ENCODE assay signal across 19 cellular contexts in genomic region chr11:67256477-67256876, GRCh38. TPM values are rescaled to one million over a fixed set of nuclear protein-coding genes. Genes with fewer than 3 reads are reported as not detected.
DNase-seq lines count a peak whose midpoint lies in the region; ATAC-seq and TF ChIP-seq lines count a peak whose summit lies in the region.
"Had no signal": no experiment of that assay in that cellular context is flagged by ENCODE, and none has a peak within 500 bp of the region (broad histone marks: within the 10 kb centered on the region; RNA-seq: fewer than 3 reads in every experiment).

No MANE protein-coding gene starts in this region.

- H3K27me3 ChIP-seq in BLaER1 treated with 17β-estradiol and CSF1 and Interleukin-3, amounts not matched to agents 10 nM and 100 nM: peaks cover 0 to 20% (median 15%) of the 10 kb centered on the region in 11 experiments; a peak in 17 of 22 replicates
- H3K27me3 ChIP-seq in tibial artery: no peaks in the 10 kb centered on the region
- H3K27me3 ChIP-seq: gastroesophageal sphincter had no signal

- POLR2A ChIA-PET in WTC11 (lab: Charles Lee): no interaction called here

- H3K27ac Mint-ChIP-seq in WTC11: 0 out of 2 replicates have a peak overlapping the region, but pooled peaks have one; percentile 53
- peak overlapping the region in 4 of 6 donors; percentile 8 to 79 (median 44) for H3K27ac Mint-ChIP-seq in naive B cell
- no peak overlapping the region for H3K27ac Mint-ChIP-seq in mesothelial cell of epicardium

- H3K9me3 ChIP-seq in BLaER1 treated with 17β-estradiol and CSF1 and Interleukin-3, amounts not matched to agents 10 nM and 100 nM (replicated peaks in 1 of 11): no peaks in the 10 kb centered on the region
- no peaks in the 10 kb centered on the region for H3K9me3 ChIP-seq in tibial artery
- H3K9me3 ChIP-seq: Caco-2, gastroesophageal sphincter, HAP-1 had no signal

- peak overlapping the region in 6 of 11 experiments; percentile 4 to 85 (median 29); a peak in 7 of 22 replicates for H3K4me2 ChIP-seq in BLaER1 treated with 17β-estradiol and CSF1 and Interleukin-3, amounts not matched to agents 10 nM and 100 nM

- H3K4me1 Mint-ChIP-seq in WTC11 (no peaks in the 10 kb centered on the region), naive B cell (peaks cover 15 to 22% (median 20%) of the 10 kb centered on the region in 3 donors), mesothelial cell of epicardium (peaks cover 25% of the 10 kb centered on the region)

- H3K27ac ChIP-seq in BLaER1 treated with 17β-estradiol and CSF1 and Interleukin-3, amounts not matched to agents 10 nM and 100 nM: no peak overlapping the region
- H3K27ac ChIP-seq in tibial artery: no peak overlapping the region

- H3K36me3 ChIP-seq in BLaER1 treated with 17β-estradiol and CSF1 and Interleukin-3, amounts not matched to agents 10 nM and 100 nM: peaks cover 41 to 75% (median 71%) of the 10 kb centered on the region in 11 experiments
- peaks cover 47 to 59% (median 54%) of the 10 kb centered on the region in 3 donors for H3K36me3 ChIP-seq in tibial artery

- H3K9me3 Mint-ChIP-seq in WTC11: no peaks in the 10 kb centered on the region
- no peaks in the 10 kb centered on the region for H3K9me3 Mint-ChIP-seq in naive B cell
- H3K9me3 Mint-ChIP-seq in mesothelial cell of epicardium: no peaks in the 10 kb centered on the region

- ATAC-seq in WTC11 (no peak), naive B cell (ENCODE audit: low read depth in 2 of 2) (no peak), GM21360 (IDR thresholded peaks at IDR 0.05; ENCODE audit: unreplicated experiment) (no peak)
- ATAC-seq: esophagus mucosa, gastroesophageal sphincter, Panc1 had no signal

- H3K4me3 Mint-ChIP-seq in WTC11 (no peak overlapping the region), naive B cell (no peak overlapping the region), mesothelial cell of epicardium (no peak overlapping the region)

- peak; percentile 12 for DNase-seq in 8988T
- DNase-seq in WTC11 (ENCODE audit: low spot score): no peak
- DNase-seq in naive B cell: no peak
- DNase-seq in tibial artery: no peak
- no peak for DNase-seq in mesothelial cell of epicardium (ENCODE audit: low spot score in 2 of 2, unreplicated experiment in 2 of 2)
- DNase-seq in COR-L47 (lab: John Stamatoyannopoulos, UW): no peak
- DNase-seq: activated gamma-delta T cell treated with Interleukin-2 at 50 U/mL for 16 hours; AML-193; effector CD4-positive, alpha-beta T cell; mesendoderm; NCI-H1105; T1000 had no signal

- peaks cover 6 to 75% (median 69%) of the 10 kb centered on the region in 11 experiments; a peak in 20 of 22 replicates for H4K20me1 ChIP-seq in BLaER1 treated with 17β-estradiol and CSF1 and Interleukin-3, amounts not matched to agents 10 nM and 100 nM

- intact Hi-C loops in tibial artery (cut with DNase I; ENCODE audit: low total_unique reads): no loop called here

- H3K27me3 Mint-ChIP-seq in WTC11 (ENCODE audit: low read depth) (peaks cover 9% of the 10 kb centered on the region), naive B cell (no peaks in the 10 kb centered on the region), mesothelial cell of epicardium (ENCODE audit: low read depth) (no peaks in the 10 kb centered on the region)

- peaks cover 17 to 82% (median 36%) of the 10 kb centered on the region in 10 experiments for H3K4me1 ChIP-seq in BLaER1 treated with 17β-estradiol and CSF1 and Interleukin-3, amounts not matched to agents 10 nM and 100 nM
- peaks cover 0 to 17% (median 6%) of the 10 kb centered on the region in 4 donors for H3K4me1 ChIP-seq in tibial artery
- H3K4me1 ChIP-seq: HAP-1 had no signal

- CTCF ChIA-PET in WTC11 (lab: Charles Lee): interaction anchor here (1.0 kb wide), 1 partner anchor 176 kb away, joined by 3 read pairs; no protein-coding TSS in a partner anchor

- H3K36me3 Mint-ChIP-seq in WTC11 (peaks cover 52% of the 10 kb centered on the region), naive B cell (peaks cover 5 to 34% of the 10 kb centered on the region in 2 donors), mesothelial cell of epicardium (peaks cover 28% of the 10 kb centered on the region)

- no peak for TF ChIP-seq CTCF in WTC11 (IDR thresholded peaks at IDR 0.05)
- no peak for TF ChIP-seq CTCF in tibial artery (IDR thresholded peaks at IDR 0.05)
- no peak for TF ChIP-seq CTCF in mesothelial cell of epicardium (IDR thresholded peaks at IDR 0.05; ENCODE audit: unreplicated experiment)

- peak overlapping the region in 1 of 11 experiments; percentile 9; a peak in 1 of 22 replicates for H3K9ac ChIP-seq in BLaER1 treated with 17β-estradiol and CSF1 and Interleukin-3, amounts not matched to agents 10 nM and 100 nM

- H3K4me3 ChIP-seq in BLaER1 treated with 17β-estradiol and CSF1 and Interleukin-3, amounts not matched to agents 10 nM and 100 nM: no peak overlapping the region
- no peak overlapping the region for H3K4me3 ChIP-seq in tibial artery
- H3K4me3 ChIP-seq: gastroesophageal sphincter, HAP-1 had no signal

TF ChIP-seq in WTC11, 78 proteins besides CTCF, POLR2A, EP300 and RAD21:
- no peak for TF ChIP-seq NFE2L1 (CRISPR knock-in tag; IDR thresholded peaks at IDR 0.05)
- TF ChIP-seq USF2 (CRISPR knock-in tag; IDR thresholded peaks at IDR 0.05): no peak
- TF ChIP-seq GABPB1 (CRISPR knock-in tag; IDR thresholded peaks at IDR 0.05): no peak
- no peak for TF ChIP-seq E2F5 (CRISPR knock-in tag; IDR thresholded peaks at IDR 0.05)
- no peak for TF ChIP-seq SMAD3 (CRISPR knock-in tag; IDR thresholded peaks at IDR 0.05; ENCODE audit: borderline replicate concordance)
- no peak for TF ChIP-seq ATF3 (CRISPR knock-in tag; conservative IDR thresholded peaks at IDR 0.05)
- TF ChIP-seq ZNF219 (CRISPR knock-in tag; IDR thresholded peaks at IDR 0.05; ENCODE audit: borderline replicate concordance): no peak

RNA-seq across cellular contexts. Expression of gene GRK2, which starts 9.8 kb away (rescaled TPM):
- total RNA-seq in WTC11 (2021) (59.4 to 68.1 TPM (median 61.4 TPM) in 3 replicates), mesothelial cell of epicardium (46.4 to 48.4 TPM (median 46.5 TPM) in 3 replicates)
- polyA plus RNA-seq in naive B cell (ENCODE audit: low read depth in 6 of 6): 10 to 100 TPM; 17.9 to 63.4 (median 31.7) TPM

RNA-seq across cellular contexts. Expression of gene ANKRD13D, which starts 32.6 kb away (rescaled TPM):
- 36.8 to 55.5 TPM (median 42.4 TPM) in 3 replicates for total RNA-seq in WTC11 (2021)
- 10 to 100 TPM in 2 of 6 donors, 1 to 10 TPM in 4; 3.5 to 18.4 (median 8.4) TPM for polyA plus RNA-seq in naive B cell (ENCODE audit: low read depth in 6 of 6)
- total RNA-seq in mesothelial cell of epicardium: 71.3 to 78.5 TPM (median 76.5 TPM) in 3 replicates

RNA-seq across cellular contexts. Expression of gene SSH3, which starts 46.9 kb away (rescaled TPM):
- total RNA-seq in WTC11 (2021): 34.8 to 43.4 TPM (median 42.3 TPM) in 3 replicates
- under 1 TPM in 1 of 6 donors, not detected in 5; 0.18 TPM for polyA plus RNA-seq in naive B cell (ENCODE audit: low read depth in 6 of 6)
- total RNA-seq in mesothelial cell of epicardium: 50.4 to 59.0 TPM (median 55.4 TPM) in 3 replicates
